In the genomic region with DNA sequence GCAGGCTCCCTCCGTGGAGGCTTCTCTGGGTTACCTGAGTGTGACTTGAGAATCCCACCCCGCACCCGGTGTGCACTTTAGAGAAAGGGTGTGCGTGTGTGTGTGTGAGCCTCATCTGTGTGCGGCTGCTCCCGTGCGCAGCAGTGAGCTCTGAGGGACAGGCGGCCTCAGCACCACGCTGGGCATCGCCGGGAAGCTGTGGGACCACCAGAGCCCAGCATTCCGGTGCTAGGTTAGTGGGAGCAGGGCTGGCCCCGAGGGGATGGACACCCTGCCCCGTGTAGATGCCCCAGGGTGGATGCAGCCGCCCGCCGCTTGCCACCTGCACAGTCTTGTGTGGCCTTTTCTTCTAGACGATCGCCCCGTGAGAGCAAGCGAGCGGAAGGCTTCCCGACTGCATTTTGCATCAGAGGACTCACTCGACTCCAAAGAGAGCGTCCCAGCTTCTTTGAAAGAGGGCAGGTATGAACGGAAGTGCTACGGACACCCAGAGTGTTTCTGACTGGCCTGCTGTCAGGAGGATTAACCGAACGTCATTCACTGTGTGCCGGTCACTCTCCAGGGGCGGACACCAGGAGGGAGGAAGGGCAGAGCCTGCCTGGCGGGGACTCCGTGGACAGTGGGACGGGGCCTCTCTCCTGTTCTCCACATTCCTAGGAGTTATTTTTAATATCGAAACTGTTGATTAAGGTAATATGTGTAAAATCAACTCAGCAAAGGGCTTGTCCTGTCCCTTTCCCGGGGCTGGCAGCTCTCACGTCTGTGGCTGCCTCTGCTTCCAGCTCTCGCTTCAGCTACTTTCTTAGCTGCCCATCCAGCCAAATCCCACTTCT, we compare ENCODE assay signal across 21 cellular contexts. TPM values are rescaled to one million over a fixed set of nuclear protein-coding genes. Genes with fewer than 3 reads are reported as not detected.
DNase-seq lines count a peak whose midpoint lies in the region; ATAC-seq, FAIRE-seq and TF ChIP-seq lines count a peak whose summit lies in the region.
"Had no signal": no experiment of that assay in that cellular context is flagged by ENCODE, and none has a peak within 500 bp of the region (broad histone marks: within the 10 kb centered on the region; RNA-seq: fewer than 3 reads in every experiment).

No MANE protein-coding gene starts in this region.

- no peak for TF ChIP-seq POLR2A in K562 (conservative IDR thresholded peaks at IDR 0.05)
- TF ChIP-seq POLR2A in sigmoid colon (IDR thresholded peaks at IDR 0.05) = no peak

- CTCF ChIA-PET in K562 (lab: Yijun Ruan, JAX; ENCODE audit: low intra/inter-chr PET ratio) = no interaction called here
- CTCF ChIA-PET in activated naive CD4-positive, alpha-beta T cell treated with anti-CD3 and anti-CD28 coated beads for 36 hours (lab: Charles Lee) = interaction anchor here (0.6 kb wide), 1 partner anchor 693 kb away, joined by 3 read pairs; no protein-coding TSS in a partner anchor

- H3K4me3 ChIP-seq in K562 = no peak overlapping the region
- no peak overlapping the region for H3K4me3 ChIP-seq in lower lobe of right lung
- H3K4me3 ChIP-seq in sigmoid colon = no peak overlapping the region
- H3K4me3 ChIP-seq: Peyer's patch, SJSA1 had no signal

- H3K4me2 ChIP-seq in K562 (ENCODE audit: insufficient read depth, low read length) = no peak overlapping the region

- no peaks in the 10 kb centered on the region for H3K27me3 Mint-ChIP-seq in activated naive CD4-positive, alpha-beta T cell treated with anti-CD3 and anti-CD28 coated beads for 36 hours (ENCODE audit: low read depth)
- H3K27me3 Mint-ChIP-seq: CD4-positive, CD25-positive, alpha-beta regulatory T cell had no signal

- H3K9me3 ChIP-seq in K562 (replicated peaks; ENCODE audit: control insufficient read depth, insufficient read depth, low read depth, low read length) (no peaks in the 10 kb centered on the region), lower lobe of right lung (no peaks in the 10 kb centered on the region), sigmoid colon (no peaks in the 10 kb centered on the region)
- H3K9me3 ChIP-seq: Peyer's patch, SJSA1 had no signal

- no peaks in the 10 kb centered on the region for H3K27me3 ChIP-seq in K562 (ENCODE audit: control insufficient read depth in 2 of 2, insufficient read depth in 2 of 2, low read length in 2 of 2)
- H3K27me3 ChIP-seq in lower lobe of right lung (ENCODE audit: low read depth) = no peaks in the 10 kb centered on the region
- H3K27me3 ChIP-seq in sigmoid colon = no peaks in the 10 kb centered on the region
- H3K27me3 ChIP-seq: Peyer's patch, SJSA1 had no signal

- no peak for TF ChIP-seq RAD21 in K562 (CRISPR knock-in tag; conservative IDR thresholded peaks at IDR 0.05 in 1 of 2, IDR thresholded peaks at IDR 0.05 in 1 of 2)

- no peaks in the 10 kb centered on the region for H3K9me3 Mint-ChIP-seq in activated naive CD4-positive, alpha-beta T cell treated with anti-CD3 and anti-CD28 coated beads for 36 hours
- H3K9me3 Mint-ChIP-seq: CD4-positive, CD25-positive, alpha-beta regulatory T cell had no signal

- H3K4me1 Mint-ChIP-seq in activated naive CD4-positive, alpha-beta T cell treated with anti-CD3 and anti-CD28 coated beads for 36 hours (ENCODE audit: low read depth) = no peaks in the 10 kb centered on the region
- H3K4me1 Mint-ChIP-seq: CD4-positive, CD25-positive, alpha-beta regulatory T cell had no signal

- peaks cover 95% of the 10 kb centered on the region for H3K36me3 ChIP-seq in K562 (ENCODE audit: control insufficient read depth, insufficient read depth, low read length)
- peaks cover 46% of the 10 kb centered on the region for H3K36me3 ChIP-seq in lower lobe of right lung
- peaks cover 0 to 28% (median 7%) of the 10 kb centered on the region in 4 donors for H3K36me3 ChIP-seq in sigmoid colon

- POLR2A ChIA-PET in K562 (lab: Yijun Ruan, JAX) = interaction anchor here (0.8 to 1.1 kb wide), 2 partner anchors 11 to 18 kb away, joined by 3 read pairs; no protein-coding TSS in a partner anchor

- H3K4me1 ChIP-seq in K562 (replicated peaks in 1 of 2; ENCODE audit: control insufficient read depth in 2 of 2, insufficient read depth in 2 of 2, low read length in 2 of 2) (peaks cover 0 to 12% of the 10 kb centered on the region in 2 experiments; a peak in 1 of 5 replicates), lower lobe of right lung (no peaks in the 10 kb centered on the region), sigmoid colon (no peaks in the 10 kb centered on the region)
- H3K4me1 ChIP-seq: Peyer's patch, SJSA1 had no signal

- H3K4me3 Mint-ChIP-seq in activated naive CD4-positive, alpha-beta T cell treated with anti-CD3 and anti-CD28 coated beads for 36 hours = no peak overlapping the region
- H3K4me3 Mint-ChIP-seq: CD4-positive, CD25-positive, alpha-beta regulatory T cell had no signal

- H3K9ac ChIP-seq in K562 (ENCODE audit: insufficient read depth in 1 of 2, low read depth in 2 of 2, low read length in 2 of 2) = no peak overlapping the region; a peak in 1 of 4 replicates

- BruUV-seq in K562 (replicated peaks; lab: Mats Ljungman, UMichigan) = no TSS peak

- no peaks in the 10 kb centered on the region for H3K9me1 ChIP-seq in K562 (ENCODE audit: control insufficient read depth, insufficient read depth, low read length)

- no peak for ATAC-seq in Right ventricle myocardium inferior
- no peak for ATAC-seq in left cardiac atrium
- no peak; the same call in 2 of the 3 replicates for ATAC-seq in K562
- no peak for ATAC-seq in lower lobe of right lung

- no peak for TF ChIP-seq CTCF in K562 (IDR thresholded peaks at IDR 0.05 in 2 of 3, conservative IDR thresholded peaks at IDR 0.05 in 1 of 3; ENCODE audit: insufficient read depth in 2 of 3, low read depth in 1 of 3, low read length in 3 of 3)
- no peak for TF ChIP-seq CTCF in lower lobe of right lung (IDR thresholded peaks at IDR 0.05)
- TF ChIP-seq CTCF in sigmoid colon (IDR thresholded peaks at IDR 0.05) = no peak

- H3K27ac ChIP-seq in K562 (ENCODE audit: extremely low read depth, low read depth, low read length) (no peak overlapping the region), lower lobe of right lung (no peak overlapping the region), sigmoid colon (no peak overlapping the region)
- H3K27ac ChIP-seq: Peyer's patch, SJSA1 had no signal

- H4K20me1 ChIP-seq in K562 (replicated peaks; ENCODE audit: control insufficient read depth, insufficient read depth, low read length) = peaks cover 9% of the 10 kb centered on the region; the same call in 1 of the 2 replicates

- WGBS in K562 (ENCODE audit: insufficient coverage, low coverage, missing lambda C conversion rate) = 95% methylated on average over 29 of the region's 38 CpGs
- 94 to 95% methylated on average over 38 of the region's 38 CpGs for WGBS in sigmoid colon, 2 donors

- no peak for TF ChIP-seq EP300 in K562 (IDR thresholded peaks at IDR 0.05; ENCODE audit: low read length)
- no peak for TF ChIP-seq EP300 in sigmoid colon (IDR thresholded peaks at IDR 0.05)

- FAIRE-seq in K562 (lab: Jason Lieb, UNC) = no peak
- FAIRE-seq: GM19239 had no signal

- peaks cover 32% of the 10 kb centered on the region for H3K36me3 Mint-ChIP-seq in activated naive CD4-positive, alpha-beta T cell treated with anti-CD3 and anti-CD28 coated beads for 36 hours (ENCODE audit: low read depth)

- DNase-seq in Right ventricle myocardium inferior (ENCODE audit: missing footprints) (peak; percentile 59), left cardiac atrium (no peak), K562 (ENCODE audit: extremely low read depth in 1 of 4, low spot score in 3 of 4) (no peak), lower lobe of right lung (peak; percentile 43), sigmoid colon (peak; percentile 45), ecto neural progenitor cell (ENCODE audit: low spot score) (no peak)
- DNase-seq in stimulated activated CD4-positive, alpha-beta T cell treated with anti-CD3 and anti-CD28 coated beads, Interleukin-4, amount 100 ng/mL, for 4 hours = no peak
- no peak for DNase-seq in activated naive CD4-positive, alpha-beta T cell treated with anti-CD3 and anti-CD28 coated beads for 36 hours
- DNase-seq: CD4-positive, CD25-positive, alpha-beta regulatory T cell; EL; GF-D8; Kasumi-1; NCI-H1417; NCI-H1694 treated with DMSO at 0.1 percent for 48 hours; NCI-H2081 treated with DMSO at 0.1 percent for 48 hours; NCI-H2171 treated with DMSO at 0.1 percent for 48 hours; NCI-H446; NCI-H526; Peyer's patch had no signal

- H3K27ac Mint-ChIP-seq in activated naive CD4-positive, alpha-beta T cell treated with anti-CD3 and anti-CD28 coated beads for 36 hours = no peak overlapping the region
- H3K27ac Mint-ChIP-seq: CD4-positive, CD25-positive, alpha-beta regulatory T cell had no signal

- intact Hi-C loops in Right ventricle myocardium inferior (cut with DNase I) (no loop called here), left cardiac atrium (cut with DNase I) (no loop called here), K562 (cut with micrococcal nuclease) (no loop called here), lower lobe of right lung (cut with DNase I) (no loop called here), sigmoid colon (cut with DNase I) (no loop called here)
- intact Hi-C loops in activated naive CD4-positive, alpha-beta T cell treated with anti-CD3 and anti-CD28 coated beads for 36 hours (cut with micrococcal nuclease) = no loop called here

- in situ Hi-C loops in K562 (cut with MboI) = no loop called here

- H2AFZ ChIP-seq in K562 (ENCODE audit: low read depth, low read length) = no peak overlapping the region

- peaks cover 5% of the 10 kb centered on the region; the same call in 2 of the 3 replicates for H3K79me2 ChIP-seq in K562 (ENCODE audit: control insufficient read depth, insufficient read depth, low read length)

RNA-seq across cellular contexts. Expression of gene CEP72, which starts 12.2 kb away (rescaled TPM):
- 2.0 TPM for total RNA-seq in Right ventricle myocardium inferior
- total RNA-seq in left cardiac atrium = 1 to 10 TPM; 1.4 to 2.5 TPM
- total RNA-seq in K562 (2011; cell fraction: chromatin; rRNA removed; ENCODE audit: low replicate concordance) = 124 and 152 TPM in 2 replicates
- 76.5 and 81.0 TPM in 2 replicates for total RNA-seq in K562 (2011; cell fraction: nucleolus; rRNA removed)
- 63.1 and 68.9 TPM in 2 replicates for total RNA-seq in K562 (2011; cell fraction: nucleoplasm; rRNA removed)
- 17.6 and 27.4 TPM in 2 replicates for total RNA-seq in K562 (2014; rRNA removed)
- 9.4 and 11.3 TPM in 2 replicates for total RNA-seq in K562 (2014; rRNA removed; fragmentation: Illumina TruSeq; extraction: Trizol)
- 16.3 and 17.4 TPM in 2 replicates for total RNA-seq in K562 (2015; rRNA removed; fragmentation: Illumina TruSeq; extraction: Trizol)
- 33.3 and 38.1 TPM in 2 replicates for total RNA-seq in K562 (2021)
- 14.0 and 17.8 TPM in 2 replicates for polyA plus RNA-seq in K562 (2011; rRNA removed)
- 11.8 and 15.1 TPM in 2 replicates for polyA plus RNA-seq in K562 (2011; cell fraction: cytosol; rRNA removed)
- 32.3 and 49.2 TPM in 2 replicates for polyA plus RNA-seq in K562 (2011; cell fraction: nucleus; rRNA removed)
- 15.2 and 20.5 TPM in 2 replicates for polyA plus RNA-seq in K562 (2012)
- polyA plus RNA-seq in K562 (2014; fragmentation: Illumina TruSeq; extraction: Trizol) = 14.2 and 15.2 TPM in 2 replicates
- polyA plus RNA-seq in K562 (2014; fragmentation: Nextera tagmentation; extraction: Ambion mirVana) = 1 to 10 TPM in 1 of 2 experiments, under 1 TPM in 1; 0.89 to 1.4 TPM
- 19.9 and 28.6 TPM in 2 replicates for polyA plus RNA-seq in K562 (2014; rRNA removed)
- 23.6 and 27.4 TPM in 2 replicates for polyA minus RNA-seq in K562 (2011; rRNA and poly(A)+ RNA removed)
- 19.7 and 26.2 TPM in 2 replicates for polyA minus RNA-seq in K562 (2011; cell fraction: cytosol; rRNA and poly(A)+ RNA removed)
- 40.4 and 45.3 TPM in 2 replicates for polyA minus RNA-seq in K562 (2011; cell fraction: nucleus; rRNA and poly(A)+ RNA removed)
- 10.6 TPM for total RNA-seq in lower lobe of right lung
- total RNA-seq in sigmoid colon = 1 to 10 TPM in 2 of 4 donors, under 1 TPM in 2; 0.36 to 5.0 (median 1.4) TPM
- 1 to 10 TPM in 2 of 3 donors, under 1 TPM in 1; 0.60 to 7.1 (median 1.6) TPM for polyA plus RNA-seq in sigmoid colon
- total RNA-seq in activated naive CD4-positive, alpha-beta T cell treated with anti-CD3 and anti-CD28 coated beads for 36 hours = 10 to 100 TPM; 18.3 to 18.8 TPM

Comparison
In these comparisons a context has a peak if more than half of its experiments do, and no peak if none do; other contexts are left out.
1. DNase-seq: peak in Right ventricle myocardium inferior (single experiment), lower lobe of right lung (single experiment) and sigmoid colon (single experiment); none in left cardiac atrium (single experiment), K562 (0 of 4), stimulated activated CD4-positive, alpha-beta T cell treated with anti-CD3 and anti-CD28 coated beads, Interleukin-4, amount 100 ng/mL, for 4 hours (0 of 2), activated naive CD4-positive, alpha-beta T cell treated with anti-CD3 and anti-CD28 coated beads for 36 hours (single experiment) and ecto neural progenitor cell (single experiment).